In genomic region chr22:24834845-24835570, GRCh38 we compare ENCODE assay signal across 8 cellular contexts. TPM values are rescaled to one million over a fixed set of nuclear protein-coding genes. Genes with fewer than 3 reads are reported as not detected.
A peak's percentile ranks its signal among the peaks of the same experiment; 100 is the strongest.
DNase-seq lines count a peak whose midpoint lies in the region; ATAC-seq and TF ChIP-seq lines count a peak whose summit lies in the region.

No MANE protein-coding gene starts in this region.

- no peaks in the 10 kb centered on the region for H3K9me2 ChIP-seq in PC-3 (replicated peaks; ENCODE audit: low read length)

- H3K27ac Mint-ChIP-seq in MCF 10A (ENCODE audit: low read depth, unreplicated experiment) = no peak overlapping the region

- BruUV-seq in MCF 10A (replicated peaks; lab: Mats Ljungman, UMichigan) (no TSS peak), PC-3 (replicated peaks; lab: Mats Ljungman, UMichigan) (no TSS peak)

- H3K27ac ChIP-seq in breast epithelium = no peak overlapping the region
- no peak overlapping the region for H3K27ac ChIP-seq in PC-3 (ENCODE audit: low read length)
- no peak overlapping the region for H3K27ac ChIP-seq in foreskin keratinocyte
- no peak overlapping the region for H3K27ac ChIP-seq in upper lobe of right lung
- H3K27ac ChIP-seq in ascending aorta = no peak overlapping the region

- H4K20me1 ChIP-seq in PC-3 (ENCODE audit: low read length) = no peaks in the 10 kb centered on the region

- intact Hi-C loops in MCF 10A (cut with micrococcal nuclease) (loop anchor here (5.0 kb wide), 1 partner anchor 68 kb away; no protein-coding TSS in a partner anchor), breast epithelium (cut with DNase I; ENCODE audit: low total_unique reads) (no loop called here), PC-3 (cut with micrococcal nuclease) (no loop called here), upper lobe of right lung (cut with DNase I) (no loop called here), ascending aorta (cut with DNase I) (loop anchor here (5.0 kb wide), 1 partner anchor 68 kb away; no protein-coding TSS in a partner anchor)

- DNase-seq in MCF 10A (ENCODE audit: unreplicated experiment) = peak; percentile 39
- DNase-seq in breast epithelium (ENCODE audit: low spot score in 2 of 2) = no peak
- peak; percentile 12 for DNase-seq in PC-3
- DNase-seq in foreskin keratinocyte = no peak
- DNase-seq in upper lobe of right lung = no peak
- DNase-seq in superior temporal gyrus (ENCODE audit: extremely low spot score) = no peak
- no peak for DNase-seq in ascending aorta (ENCODE audit: low spot score in 2 of 2)

- no peaks in the 10 kb centered on the region for H3K79me2 ChIP-seq in PC-3 (ENCODE audit: low read length)

- no peak overlapping the region for H2AFZ ChIP-seq in PC-3 (ENCODE audit: low read length)

- no peak overlapping the region for H3K4me3 Mint-ChIP-seq in MCF 10A (ENCODE audit: unreplicated experiment)

- CTCF ChIA-PET in MCF 10A (lab: Yijun Ruan, JAX) (interaction anchor here (1.5 kb wide), 1 partner anchor 67 kb away, joined by 9 read pairs; no protein-coding TSS in a partner anchor), PC-3 (lab: Charles Lee) (no interaction called here)

- H3K4me3 ChIP-seq in breast epithelium (no peak overlapping the region), PC-3 (ENCODE audit: low read length) (no peak overlapping the region), upper lobe of right lung (no peak overlapping the region), ascending aorta (no peak overlapping the region)

- H3K27me3 ChIP-seq in breast epithelium (no peaks in the 10 kb centered on the region), PC-3 (ENCODE audit: low read length) (no peaks in the 10 kb centered on the region), foreskin keratinocyte (no peaks in the 10 kb centered on the region), upper lobe of right lung (no peaks in the 10 kb centered on the region), ascending aorta (no peaks in the 10 kb centered on the region)

- H3K9me3 ChIP-seq in breast epithelium = no peaks in the 10 kb centered on the region
- H3K9me3 ChIP-seq in PC-3 (ENCODE audit: low read length) = no peaks in the 10 kb centered on the region
- H3K9me3 ChIP-seq in upper lobe of right lung = no peaks in the 10 kb centered on the region
- H3K9me3 ChIP-seq in ascending aorta = no peaks in the 10 kb centered on the region

- H3K4me2 ChIP-seq in PC-3 (ENCODE audit: low read length) = no peak overlapping the region

- H3K9ac ChIP-seq in PC-3 (ENCODE audit: low read length) = no peak overlapping the region

- no peaks in the 10 kb centered on the region for H3K4me1 Mint-ChIP-seq in MCF 10A (ENCODE audit: insufficient read depth, unreplicated experiment)

- POLR2A ChIA-PET in MCF 10A (lab: Yijun Ruan, JAX) = no interaction called here
- POLR2A ChIA-PET in PC-3 (lab: Charles Lee; ENCODE audit: unreplicated experiment) = no interaction called here

- H3F3A ChIP-seq in PC-3 (ENCODE audit: low read length, unreplicated experiment) = no peaks in the 10 kb centered on the region

- TF ChIP-seq CTCF in MCF 10A (IDR thresholded peaks at IDR 0.05; ENCODE audit: unreplicated experiment) = no peak
- TF ChIP-seq CTCF in breast epithelium (IDR thresholded peaks at IDR 0.05) = peak in 1 of 3 donors; percentile 12
- peak; percentile 39; the same call in 1 of the 2 replicates for TF ChIP-seq CTCF in PC-3 (conservative IDR thresholded peaks at IDR 0.05; ENCODE audit: low read depth, low read length)
- peak; percentile 54 for TF ChIP-seq CTCF in foreskin keratinocyte (conservative IDR thresholded peaks at IDR 0.05)
- TF ChIP-seq CTCF in upper lobe of right lung (IDR thresholded peaks at IDR 0.05) = no peak
- peak in 1 of 3 experiments; percentile 16 for TF ChIP-seq CTCF in ascending aorta (IDR thresholded peaks at IDR 0.05)

- H3K9me3 Mint-ChIP-seq in MCF 10A (ENCODE audit: unreplicated experiment) = no peaks in the 10 kb centered on the region

- H3K36me3 ChIP-seq in breast epithelium (no peaks in the 10 kb centered on the region), PC-3 (ENCODE audit: low read depth, low read length) (no peaks in the 10 kb centered on the region), upper lobe of right lung (no peaks in the 10 kb centered on the region), ascending aorta (peaks cover 0 to 10% of the 10 kb centered on the region in 2 donors)

- H3K4me1 ChIP-seq in breast epithelium = no peaks in the 10 kb centered on the region
- no peaks in the 10 kb centered on the region for H3K4me1 ChIP-seq in PC-3 (ENCODE audit: insufficient read depth, low read length)
- H3K4me1 ChIP-seq in foreskin keratinocyte = no peaks in the 10 kb centered on the region
- H3K4me1 ChIP-seq in upper lobe of right lung = no peaks in the 10 kb centered on the region
- H3K4me1 ChIP-seq in ascending aorta = no peaks in the 10 kb centered on the region

- H3K36me3 Mint-ChIP-seq in MCF 10A (ENCODE audit: insufficient read depth, unreplicated experiment) = no peaks in the 10 kb centered on the region

- TF ChIP-seq POLR2A in breast epithelium (IDR thresholded peaks at IDR 0.05) = no peak

- peaks cover 75% of the 10 kb centered on the region for H3K27me3 Mint-ChIP-seq in MCF 10A (ENCODE audit: insufficient read depth, unreplicated experiment)

- no peak for ATAC-seq in PC-3
- ATAC-seq in foreskin keratinocyte = peak; percentile 64
- peak; percentile 49 for ATAC-seq in upper lobe of right lung
- no peak for ATAC-seq in GM21576 (IDR thresholded peaks at IDR 0.05; ENCODE audit: unreplicated experiment)

RNA-seq across cellular contexts. Expression of gene SGSM1, which starts 29.0 kb away (rescaled TPM):
- total RNA-seq in MCF 10A (2022) (0.10 and 0.14 TPM in 2 replicates), breast epithelium (1 to 10 TPM in 2 of 3 donors, under 1 TPM in 1; 0.16 to 2.9 (median 1.9) TPM), PC-3 (2014; rRNA removed) (0.29 and 0.35 TPM in 2 replicates), foreskin keratinocyte (not detected in 2 replicates), upper lobe of right lung (3.8 TPM), ascending aorta (4.2 TPM)
- not detected in 2 replicates for polyA plus RNA-seq in foreskin keratinocyte

Comparison
In these comparisons a context has a peak if more than half of its experiments do, and no peak if none do; other contexts are left out.
1. DNase-seq: peak in MCF 10A (single experiment) and PC-3 (single experiment); none in breast epithelium (0 of 2), foreskin keratinocyte (0 of 2), upper lobe of right lung (single experiment), superior temporal gyrus (single experiment) and ascending aorta (0 of 2).
2. intact Hi-C loops: an anchor here in MCF 10A (5.0 kb wide) and ascending aorta (5.0 kb wide); none called in breast epithelium, PC-3 and upper lobe of right lung.
3. CTCF ChIP-seq: peak in PC-3 (single experiment) and foreskin keratinocyte (single experiment); none in MCF 10A (single experiment) and upper lobe of right lung (single experiment).
4. ATAC-seq: peak in foreskin keratinocyte (single experiment) and upper lobe of right lung (single experiment); none in PC-3 (single experiment) and GM21576 (single experiment).